ENCODE assay signal across 8 cellular contexts in the genomic region with DNA sequence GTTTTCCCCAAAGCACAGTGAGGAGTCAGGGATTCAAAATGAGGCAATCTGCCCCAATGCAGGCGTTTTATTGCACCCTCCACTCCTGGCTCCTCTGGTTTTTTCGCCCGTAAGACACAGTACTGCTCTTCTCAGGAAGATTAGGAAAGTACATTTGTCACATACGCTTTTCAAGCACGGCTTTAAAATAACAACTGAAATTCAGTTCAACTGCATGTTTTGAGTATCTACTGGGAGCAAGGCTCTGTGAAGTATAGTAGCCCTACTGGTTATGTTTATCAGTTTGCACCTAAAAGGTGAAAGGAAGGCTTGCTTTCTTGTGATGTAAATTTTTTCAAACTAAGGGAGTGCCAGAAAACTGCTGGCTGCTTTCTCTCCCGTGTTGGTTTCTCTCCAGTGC. TPM values are rescaled to one million over a fixed set of nuclear protein-coding genes. Genes with fewer than 3 reads are reported as not detected.
DNase-seq lines count a peak whose midpoint lies in the region; ATAC-seq and TF ChIP-seq lines count a peak whose summit lies in the region.

No MANE protein-coding gene starts in this region.

- no peak for ATAC-seq in HG02759 (IDR thresholded peaks at IDR 0.05; ENCODE audit: unreplicated experiment)

- no peak for TF ChIP-seq CTCF in epithelial cell of proximal tubule (conservative IDR thresholded peaks at IDR 0.05; ENCODE audit: low read depth, low read length)
- TF ChIP-seq CTCF in neutrophil (IDR thresholded peaks at IDR 0.05), result no peak

- no peaks in the 10 kb centered on the region; the same call in 1 of the 2 replicates for H3K4me1 ChIP-seq in SJCRH30
- peaks cover 20 to 32% of the 10 kb centered on the region in 2 experiments for H3K4me1 ChIP-seq in neutrophil (ENCODE audit: control insufficient read depth in 1 of 2, insufficient read depth in 1 of 2, low read depth in 1 of 2, low read length in 1 of 2)

- H3K9me3 ChIP-seq in SJCRH30 (replicated peaks), result no peaks in the 10 kb centered on the region
- H3K9me3 ChIP-seq in neutrophil, result no peaks in the 10 kb centered on the region

- peak overlapping the region; percentile 74 for H3K4me3 ChIP-seq in SJCRH30
- H3K4me3 ChIP-seq in epithelial cell of proximal tubule (ENCODE audit: low read depth, low read length), result peak overlapping the region; percentile 87
- H3K4me3 ChIP-seq in neutrophil (ENCODE audit: low read depth in 1 of 2, low read length in 1 of 2), result peak overlapping the region; percentile 96 to 98

- H3K27me3 ChIP-seq in SJCRH30 (no peaks in the 10 kb centered on the region), neutrophil (peaks cover 6% of the 10 kb centered on the region)

- no peaks in the 10 kb centered on the region for H3K36me3 ChIP-seq in SJCRH30
- no peaks in the 10 kb centered on the region for H3K36me3 ChIP-seq in neutrophil

- DNase-seq in NCI-H748 (lab: John Stamatoyannopoulos, UW; ENCODE audit: unreplicated experiment), result peak; percentile 21
- no peak for DNase-seq in NCI-H748 treated with DMSO at 0.1 percent for 48 hours (lab: John Stamatoyannopoulos, UW)
- DNase-seq in SJCRH30, result no peak
- DNase-seq in epithelial cell of proximal tubule (ENCODE audit: low read depth), result no peak
- no peak for DNase-seq in NCI-H2107 (lab: John Stamatoyannopoulos, UW)
- no peak for DNase-seq in germinal center (ENCODE audit: low spot score)

- H3K27ac ChIP-seq in SJCRH30, result peak overlapping the region; percentile 84; the same call in 1 of the 2 replicates
- peak overlapping the region; percentile 89 for H3K27ac ChIP-seq in neutrophil

RNA-seq across cellular contexts. Expression of gene SGMS1, which starts 1.9 kb away (rescaled TPM):
- total RNA-seq in SJCRH30 (2014; rRNA removed; shearing (Covaris generic)), result 13.4 and 14.7 TPM in 2 replicates
- total RNA-seq in epithelial cell of proximal tubule, result 25.2 and 40.2 TPM in 2 replicates
